18 cellular contexts compared by ENCODE assay signal in the genomic region with DNA sequence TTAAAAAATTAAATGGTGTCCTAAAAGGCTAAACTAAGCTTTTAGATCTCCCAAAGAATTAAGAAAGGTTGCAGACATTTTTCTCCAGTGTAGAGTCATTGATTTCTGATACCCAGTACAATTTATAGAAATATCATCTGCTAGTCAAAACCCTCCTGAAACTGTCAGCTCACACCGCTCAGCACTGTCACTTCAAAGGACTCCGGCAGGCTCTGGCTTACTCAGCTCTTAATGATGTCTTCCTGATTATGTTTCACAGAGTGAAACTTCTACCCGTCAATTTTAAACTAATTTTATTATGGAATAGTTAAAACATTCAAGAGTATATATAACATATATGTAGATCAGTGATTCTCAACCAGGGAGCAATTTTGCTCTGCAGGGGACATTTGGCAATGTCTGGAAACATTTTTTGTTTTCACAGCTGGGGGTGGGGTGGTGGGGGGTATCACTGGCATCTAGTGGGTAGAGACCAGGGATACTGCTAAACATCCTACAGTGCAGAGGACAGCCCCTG. TPM values are rescaled to one million over a fixed set of nuclear protein-coding genes. Genes with fewer than 3 reads are reported as not detected.
"Had no signal": no experiment of that assay in that cellular context is flagged by ENCODE, and none has a peak within 500 bp of the region (broad histone marks: within the 10 kb centered on the region; RNA-seq: fewer than 3 reads in every experiment).

No MANE protein-coding gene starts in this region.

- H3K4me1 Mint-ChIP-seq: activated naive CD8-positive, alpha-beta T cell treated with anti-CD3 and anti-CD28 coated beads for 36 hours; T-helper 17 cell had no signal

- H3K4me3 Mint-ChIP-seq: activated CD4-positive, alpha-beta T cell treated with anti-CD3 and anti-CD28 coated beads, Interleukin-2, amount 10 ng/mL, durations not matched to agents 24 days and 14 days; activated naive CD8-positive, alpha-beta T cell treated with anti-CD3 and anti-CD28 coated beads for 36 hours; natural killer cell treated with Interleukin-12 subunit alpha and Interleukin-12 subunit beta and Interleukin-15 and Interleukin-18, amount 100 ng/mL, for 72 hours; T-helper 17 cell had no signal

- H3K27me3 ChIP-seq: body of pancreas, tibial artery had no signal

- H3K4me1 ChIP-seq: body of pancreas, lower lobe of right lung had no signal

- H3K27ac ChIP-seq: body of pancreas, dorsolateral prefrontal cortex, lower lobe of right lung, tibial artery, WERI-Rb-1 had no signal

- H3K27ac Mint-ChIP-seq: activated CD4-positive, alpha-beta T cell treated with anti-CD3 and anti-CD28 coated beads, Interleukin-2, amount 10 ng/mL, durations not matched to agents 24 days and 14 days; activated naive CD8-positive, alpha-beta T cell treated with anti-CD3 and anti-CD28 coated beads for 36 hours; natural killer cell treated with Interleukin-12 subunit alpha and Interleukin-12 subunit beta and Interleukin-15 and Interleukin-18, amount 100 ng/mL, for 72 hours; T-helper 17 cell had no signal

- ATAC-seq: body of pancreas; lower lobe of right lung; natural killer cell treated with Interleukin-12 subunit alpha and Interleukin-12 subunit beta and Interleukin-15 and Interleukin-18, amount 100 ng/mL, for 72 hours; sciatic nerve; stimulated activated naive CD8-positive, alpha-beta T cell treated with anti-CD3 and anti-CD28 coated beads, Interleukin-15, Interleukin-2, amounts not matched to agents 100 U/mL and 50 U/mL, for 24 hours; T-helper 17 cell had no signal

- H3K4me3 ChIP-seq: body of pancreas, dorsolateral prefrontal cortex, lower lobe of right lung, tibial artery had no signal

- DNase-seq: activated CD4-positive, alpha-beta T cell treated with anti-CD3 and anti-CD28 coated beads, Interleukin-2, amount 10 ng/mL, durations not matched to agents 24 days and 14 days; activated CD8-positive, alpha-beta memory T cell treated with anti-CD3 and anti-CD28 coated beads for 24 hours; activated gamma-delta T cell treated with Interleukin-2 at 50 U/mL for 16 hours; activated naive CD8-positive, alpha-beta T cell treated with anti-CD3 and anti-CD28 coated beads for 36 hours; amniotic stem cell; body of pancreas; dorsolateral prefrontal cortex; foreskin fibroblast; hypothalamus; islet precursor cell; lower lobe of right lung; stimulated activated naive CD8-positive, alpha-beta T cell treated with anti-CD3 and anti-CD28 coated beads, Interleukin-15, Interleukin-2, amounts not matched to agents 100 U/mL and 50 U/mL, for 24 hours; substantia nigra; T-helper 17 cell; tibial artery; WERI-Rb-1 had no signal

- H3K36me3 ChIP-seq: lower lobe of right lung, tibial artery, WERI-Rb-1 had no signal

- H3K36me3 Mint-ChIP-seq: natural killer cell treated with Interleukin-12 subunit alpha and Interleukin-12 subunit beta and Interleukin-15 and Interleukin-18, amount 100 ng/mL, for 72 hours had no signal

- H3K9me3 ChIP-seq: body of pancreas, lower lobe of right lung, tibial artery had no signal

RNA-seq across cellular contexts. Expression of a gene that starts 31.5 kb away (rescaled TPM):
- total RNA-seq: activated CD4-positive, alpha-beta T cell treated with anti-CD3 and anti-CD28 coated beads, Interleukin-2, amount 10 ng/mL, durations not matched to agents 24 days and 14 days; activated naive CD8-positive, alpha-beta T cell treated with anti-CD3 and anti-CD28 coated beads for 36 hours; natural killer cell treated with Interleukin-12 subunit alpha and Interleukin-12 subunit beta and Interleukin-15 and Interleukin-18, amount 100 ng/mL, for 72 hours; T-helper 17 cell had no signal
